11 cellular contexts compared by ENCODE assay signal in the genomic region with DNA sequence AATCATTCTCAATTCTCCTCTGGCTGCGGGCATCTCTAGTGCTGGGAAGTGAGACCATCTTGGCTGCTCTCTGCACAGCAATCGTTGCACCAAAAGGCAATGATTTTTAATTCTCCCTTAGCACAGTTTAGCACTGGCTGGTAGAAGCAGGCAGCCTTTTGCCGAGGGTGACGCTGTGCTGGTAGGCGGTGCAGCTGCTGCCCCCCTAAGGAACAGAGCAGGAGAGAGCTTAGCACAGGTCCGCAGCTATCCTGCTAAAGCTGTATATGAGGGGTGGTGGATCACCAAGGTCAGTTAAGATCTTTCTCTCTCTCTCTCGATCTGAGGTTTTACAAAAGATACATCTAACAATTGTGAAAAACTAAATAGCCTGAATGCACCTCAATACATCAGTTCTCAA.
DNase-seq lines count a peak whose midpoint lies in the region; ATAC-seq and TF ChIP-seq lines count a peak whose summit lies in the region.
"Had no signal": no experiment of that assay in that cellular context is flagged by ENCODE, and none has a peak within 500 bp of the region (broad histone marks: within the 10 kb centered on the region; RNA-seq: fewer than 3 reads in every experiment).

No MANE protein-coding gene starts in this region.

- H3K79me2 ChIP-seq in Loucy (ENCODE audit: insufficient read depth, low read length) = no peaks in the 10 kb centered on the region

- H3K4me1 ChIP-seq in Loucy (ENCODE audit: insufficient read depth, low read length, poor library complexity, severe bottlenecking) = peaks cover 38% of the 10 kb centered on the region

- no peaks in the 10 kb centered on the region for H3K9me3 ChIP-seq in Loucy (ENCODE audit: insufficient read depth, low read depth, low read length)

- H4K20me1 ChIP-seq in Loucy (ENCODE audit: insufficient read depth, low read length, poor library complexity, severe bottlenecking) = no peaks in the 10 kb centered on the region

- H2AFZ ChIP-seq in Loucy (ENCODE audit: low read length) = peak overlapping the region; percentile 44

- H3K4me2 ChIP-seq in Loucy (ENCODE audit: low read depth, low read length, poor library complexity, severe bottlenecking) = peak overlapping the region; percentile 60

- ATAC-seq in HG03521 (IDR thresholded peaks at IDR 0.05; ENCODE audit: unreplicated experiment) = no peak
- ATAC-seq in GM19397 (IDR thresholded peaks at IDR 0.05; ENCODE audit: unreplicated experiment) = no peak
- ATAC-seq in HG02973 (IDR thresholded peaks at IDR 0.05; ENCODE audit: unreplicated experiment) = no peak
- ATAC-seq: HCT116 had no signal

- H3K36me3 ChIP-seq in Loucy (ENCODE audit: insufficient read depth, low read length) = no peaks in the 10 kb centered on the region

- no peaks in the 10 kb centered on the region for H3K9me2 ChIP-seq in Loucy (replicated peaks; ENCODE audit: low read depth, low read length)

- no peaks in the 10 kb centered on the region for H3F3A ChIP-seq in Loucy (ENCODE audit: low read depth)

- no peaks in the 10 kb centered on the region for H3K27me3 ChIP-seq in Loucy (ENCODE audit: insufficient read depth, low read length, poor library complexity, severe bottlenecking)

- DNase-seq in ELF-1 (ENCODE audit: low read depth, low spot score) (peak; percentile 39), amniotic epithelial cell (ENCODE audit: low read depth) (peak; percentile 19), retinal pigment epithelial cell (ENCODE audit: low read depth) (no peak), GM03348 (ENCODE audit: low spot score) (no peak)
- DNase-seq: GDM1, left cardiac atrium had no signal

- peak; percentile 83 for TF ChIP-seq CTCF in Loucy (conservative IDR thresholded peaks at IDR 0.05; ENCODE audit: low read length)
- peak; percentile 28 for TF ChIP-seq CTCF in retinal pigment epithelial cell (conservative IDR thresholded peaks at IDR 0.05; ENCODE audit: low read depth, low read length)

- peak overlapping the region; percentile 41 for H3K4me3 ChIP-seq in Loucy (ENCODE audit: low read length, poor library complexity, severe bottlenecking)
- no peak overlapping the region for H3K4me3 ChIP-seq in retinal pigment epithelial cell (ENCODE audit: low read length)

- H3K9ac ChIP-seq in Loucy (ENCODE audit: low read depth, low read length, poor library complexity, severe bottlenecking) = peak overlapping the region; percentile 49

Comparison
In these comparisons a context has a peak if more than half of its experiments do, and no peak if none do; other contexts are left out.
1. DNase-seq: peak in ELF-1 (single experiment) and amniotic epithelial cell (single experiment); none in retinal pigment epithelial cell (single experiment) and GM03348 (single experiment).